ENCODE assay signal across 1 cellular context in the genomic region with DNA sequence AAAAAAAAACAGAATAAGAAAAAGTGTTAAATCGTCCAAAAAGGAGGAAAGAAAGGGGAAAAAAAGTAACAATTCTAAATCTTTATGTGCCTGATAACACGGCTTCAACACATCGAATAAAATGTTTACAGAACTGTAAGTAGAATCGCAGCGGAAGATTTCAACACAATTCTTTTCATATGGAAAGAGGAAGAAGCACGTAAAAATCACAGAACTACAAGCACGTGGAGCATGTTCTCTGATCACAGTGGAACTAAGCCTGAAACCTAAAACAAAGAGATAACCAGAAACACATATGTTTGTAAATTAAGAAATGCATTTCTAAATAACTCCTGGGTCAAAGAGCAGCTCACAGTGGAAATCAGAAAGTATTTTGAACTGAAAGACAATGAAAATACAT.
TF ChIP-seq lines count a peak whose summit lies in the region.

No MANE protein-coding gene starts in this region.

TF ChIP-seq in GM23338, 12 proteins besides CTCF, POLR2A, EP300 and RAD21 (continued from another document):
- TF ChIP-seq, protein P1, sequence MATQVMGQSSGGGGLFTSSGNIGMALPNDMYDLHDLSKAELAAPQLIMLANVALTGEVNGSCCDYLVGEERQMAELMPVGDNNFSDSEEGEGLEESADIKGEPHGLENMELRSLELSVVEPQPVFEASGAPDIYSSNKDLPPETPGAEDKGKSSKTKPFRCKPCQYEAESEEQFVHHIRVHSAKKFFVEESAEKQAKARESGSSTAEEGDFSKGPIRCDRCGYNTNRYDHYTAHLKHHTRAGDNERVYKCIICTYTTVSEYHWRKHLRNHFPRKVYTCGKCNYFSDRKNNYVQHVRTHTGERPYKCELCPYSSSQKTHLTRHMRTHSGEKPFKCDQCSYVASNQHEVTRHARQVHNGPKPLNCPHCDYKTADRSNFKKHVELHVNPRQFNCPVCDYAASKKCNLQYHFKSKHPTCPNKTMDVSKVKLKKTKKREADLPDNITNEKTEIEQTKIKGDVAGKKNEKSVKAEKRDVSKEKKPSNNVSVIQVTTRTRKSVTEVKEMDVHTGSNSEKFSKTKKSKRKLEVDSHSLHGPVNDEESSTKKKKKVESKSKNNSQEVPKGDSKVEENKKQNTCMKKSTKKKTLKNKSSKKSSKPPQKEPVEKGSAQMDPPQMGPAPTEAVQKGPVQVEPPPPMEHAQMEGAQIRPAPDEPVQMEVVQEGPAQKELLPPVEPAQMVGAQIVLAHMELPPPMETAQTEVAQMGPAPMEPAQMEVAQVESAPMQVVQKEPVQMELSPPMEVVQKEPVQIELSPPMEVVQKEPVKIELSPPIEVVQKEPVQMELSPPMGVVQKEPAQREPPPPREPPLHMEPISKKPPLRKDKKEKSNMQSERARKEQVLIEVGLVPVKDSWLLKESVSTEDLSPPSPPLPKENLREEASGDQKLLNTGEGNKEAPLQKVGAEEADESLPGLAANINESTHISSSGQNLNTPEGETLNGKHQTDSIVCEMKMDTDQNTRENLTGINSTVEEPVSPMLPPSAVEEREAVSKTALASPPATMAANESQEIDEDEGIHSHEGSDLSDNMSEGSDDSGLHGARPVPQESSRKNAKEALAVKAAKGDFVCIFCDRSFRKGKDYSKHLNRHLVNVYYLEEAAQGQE (IDR thresholded peaks at IDR 0.05; ENCODE audit: unreplicated experiment): no peak
- TF ChIP-seq JUNB (IDR thresholded peaks at IDR 0.05; ENCODE audit: unreplicated experiment) (no peak), STAT1 (IDR thresholded peaks at IDR 0.05; ENCODE audit: unreplicated experiment) (no peak), ZNF114 (CRISPR knock-in tag; IDR thresholded peaks at IDR 0.05) (no peak)
